18 cellular contexts compared by ENCODE assay signal in genomic region chr9:124394167-124394566, GRCh38. TPM values are rescaled to one million over a fixed set of nuclear protein-coding genes. Genes with fewer than 3 reads are reported as not detected.
A peak's percentile ranks its signal among the peaks of the same experiment; 100 is the strongest.
DNase-seq lines count a peak whose midpoint lies in the region; ATAC-seq, FAIRE-seq and TF ChIP-seq lines count a peak whose summit lies in the region.
"Had no signal": no experiment of that assay in that cellular context is flagged by ENCODE, and none has a peak within 500 bp of the region (broad histone marks: within the 10 kb centered on the region; RNA-seq: fewer than 3 reads in every experiment).

No MANE protein-coding gene starts in this region.

- ATAC-seq in A549 (no peak), GM18868 (IDR thresholded peaks at IDR 0.05; ENCODE audit: unreplicated experiment) (peak; percentile 54), K562 (no peak), HG03025 (IDR thresholded peaks at IDR 0.05; ENCODE audit: low FRiP score, unreplicated experiment) (no peak)

- no peaks in the 10 kb centered on the region for H3K9me1 ChIP-seq in K562 (ENCODE audit: control insufficient read depth, insufficient read depth, low read length)

- H3F3A ChIP-seq in PC-9 (ENCODE audit: insufficient read depth, low read depth): peaks cover 63% of the 10 kb centered on the region

- in situ Hi-C loops in K562 (cut with MboI): no loop called here

- peaks cover 57% of the 10 kb centered on the region for H3K4me1 ChIP-seq in A549
- H3K4me1 ChIP-seq in PC-9 (replicated peaks; ENCODE audit: insufficient read depth): peaks cover 73% of the 10 kb centered on the region
- H3K4me1 ChIP-seq in K562 (replicated peaks in 1 of 2; ENCODE audit: control insufficient read depth in 2 of 2, insufficient read depth in 2 of 2, low read length in 2 of 2): peaks cover 22 to 45% of the 10 kb centered on the region in 2 experiments; a peak in 4 of 5 replicates

- TF ChIP-seq POLR2A in A549 (IDR thresholded peaks at IDR 0.05; ENCODE audit: low read length): no peak
- no peak for TF ChIP-seq POLR2A in K562 (conservative IDR thresholded peaks at IDR 0.05)

- POLR2A ChIA-PET in A549 (lab: Yijun Ruan, JAX) (interaction anchor here (0.7 kb wide), 1 partner anchor 10 kb away, joined by 3 read pairs; no protein-coding TSS in a partner anchor), PC-9 (lab: Charles Lee; ENCODE audit: unreplicated experiment) (interaction anchor here (0.6 kb wide), 1 partner anchor 947 kb away, joined by 10 read pairs; no protein-coding TSS in a partner anchor), K562 (lab: Yijun Ruan, JAX) (interaction anchor here (0.8 to 1.8 kb wide), 4 partner anchors 9 to 161 kb away, joined by 3 to 5 read pairs (median 4); no protein-coding TSS in a partner anchor)

- H3K27ac ChIP-seq in A549 (peak overlapping the region in 1 of 2 experiments; percentile 84; a peak in 3 of 6 replicates), PC-9 (peak overlapping the region; percentile 97), K562 (ENCODE audit: extremely low read depth, low read depth, low read length) (0 out of 3 replicates have a peak overlapping the region, but pooled peaks have one; percentile 4)
- H3K27ac ChIP-seq: BLaER1 treated with 17β-estradiol and CSF1 and Interleukin-3, amounts not matched to agents 10 nM and 100 nM had no signal

- H3K79me2 ChIP-seq in PC-9 (ENCODE audit: low read depth): peaks cover 84% of the 10 kb centered on the region
- H3K79me2 ChIP-seq in K562 (ENCODE audit: control insufficient read depth, insufficient read depth, low read length): peaks cover 96% of the 10 kb centered on the region

- 64% methylated on average over 2 of the region's 2 CpGs for WGBS in A549 (ENCODE audit: missing lambda C conversion rate)
- 43% methylated on average over 2 of the region's 2 CpGs for WGBS in K562 (ENCODE audit: insufficient coverage, low coverage, missing lambda C conversion rate)

- H3K4me3 ChIP-seq in A549 (no peak overlapping the region), PC-9 (no peak overlapping the region), K562 (no peak overlapping the region)
- H3K4me3 ChIP-seq: adrenal gland; BLaER1 treated with 17β-estradiol and CSF1 and Interleukin-3, amounts not matched to agents 10 nM and 100 nM had no signal

- no TSS peak for BruUV-seq in PC-9 (replicated peaks; lab: Mats Ljungman, UMichigan)
- BruUV-seq in K562 (replicated peaks; lab: Mats Ljungman, UMichigan): no TSS peak

- no peaks in the 10 kb centered on the region for H3K9me2 ChIP-seq in PC-9 (ENCODE audit: insufficient read depth)

- DNase-seq in A549 (ENCODE audit: low read depth in 1 of 2, low spot score in 1 of 2): no peak
- DNase-seq in PC-9: no peak
- DNase-seq in K562 (ENCODE audit: extremely low read depth in 1 of 4, low spot score in 3 of 4): no peak
- DNase-seq in retina: no peak
- no peak for DNase-seq in GM10266 (ENCODE audit: extremely low spot score)
- no peak for DNase-seq in cerebellum (ENCODE audit: low spot score)
- DNase-seq: adrenal gland; MM.1S; SHP77; stimulated activated CD4-positive, alpha-beta T cell treated with anti-CD3 and anti-CD28 coated beads, Interleukin-4, amount 100 ng/mL, for 4 hours had no signal

- CTCF ChIA-PET in A549 (lab: Yijun Ruan, JAX) (interaction anchor here (1.0 to 32.7 kb wide), 12 partner anchors 9 to 851 kb away, joined by 3 to 429 read pairs (median 4); partner anchors contain the start of genes NR6A1 and PSMB7), PC-9 (lab: Charles Lee) (interaction anchor here (0.6 to 0.7 kb wide), 2 partner anchors 348 to 886 kb away, joined by 4 to 5 read pairs; no protein-coding TSS in a partner anchor), K562 (lab: Yijun Ruan, JAX; ENCODE audit: low intra/inter-chr PET ratio) (no interaction called here)

- TF ChIP-seq EP300 in A549 (IDR thresholded peaks at IDR 0.05) (no peak), K562 (IDR thresholded peaks at IDR 0.05; ENCODE audit: low read length) (no peak)

- peak overlapping the region; percentile 23; the same call in 2 of the 3 replicates for H3K4me2 ChIP-seq in A549
- H3K4me2 ChIP-seq in PC-9: peak overlapping the region; percentile 91
- 0 out of 2 replicates have a peak overlapping the region, but pooled peaks have one; percentile 1 for H3K4me2 ChIP-seq in K562 (ENCODE audit: insufficient read depth, low read length)

- TF ChIP-seq RAD21 in A549 (conservative IDR thresholded peaks at IDR 0.05 in 1 of 2, IDR thresholded peaks at IDR 0.05 in 1 of 2) (no peak), K562 (CRISPR knock-in tag; conservative IDR thresholded peaks at IDR 0.05 in 1 of 2, IDR thresholded peaks at IDR 0.05 in 1 of 2) (no peak)

- H3K9me3 ChIP-seq in A549 (no peaks in the 10 kb centered on the region), PC-9 (ENCODE audit: insufficient read depth, low read depth) (no peaks in the 10 kb centered on the region), K562 (replicated peaks; ENCODE audit: control insufficient read depth, insufficient read depth, low read depth, low read length) (no peaks in the 10 kb centered on the region)
- H3K9me3 ChIP-seq: adrenal gland; BLaER1 treated with 17β-estradiol and CSF1 and Interleukin-3, amounts not matched to agents 10 nM and 100 nM had no signal

- no peak for TF ChIP-seq CTCF in A549 (IDR thresholded peaks at IDR 0.05)
- no peak for TF ChIP-seq CTCF in PC-9 (conservative IDR thresholded peaks at IDR 0.05)
- TF ChIP-seq CTCF in K562 (IDR thresholded peaks at IDR 0.05 in 2 of 3, conservative IDR thresholded peaks at IDR 0.05 in 1 of 3; ENCODE audit: insufficient read depth in 2 of 3, low read depth in 1 of 3, low read length in 3 of 3): no peak
- no peak for TF ChIP-seq CTCF in GM10266 (IDR thresholded peaks at IDR 0.05; ENCODE audit: control insufficient read depth, insufficient read depth, low read depth, missing control alignments)

- H4K20me1 ChIP-seq in PC-9 (ENCODE audit: insufficient read depth) (peaks cover 19% of the 10 kb centered on the region), K562 (replicated peaks; ENCODE audit: control insufficient read depth, insufficient read depth, low read length) (peaks cover 35% of the 10 kb centered on the region; the same call in 1 of the 2 replicates)

- no peak overlapping the region for H2AFZ ChIP-seq in PC-9
- H2AFZ ChIP-seq in K562 (ENCODE audit: low read depth, low read length): no peak overlapping the region

- intact Hi-C loops in PC-9 (cut with micrococcal nuclease; ENCODE audit: unreplicated experiment): loop anchor here (5.0 to 10.0 kb wide), 4 partner anchors 99 to 467 kb away; partner anchors contain the start of genes NR6A1 and OLFML2A
- intact Hi-C loops in K562 (cut with micrococcal nuclease): loop anchor here (5.0 kb wide), 1 partner anchor 72 kb away; no protein-coding TSS in a partner anchor

- no peak overlapping the region for H3K9ac ChIP-seq in K562 (ENCODE audit: insufficient read depth in 1 of 2, low read depth in 2 of 2, low read length in 2 of 2)
- H3K9ac ChIP-seq: BLaER1 treated with 17β-estradiol and CSF1 and Interleukin-3, amounts not matched to agents 10 nM and 100 nM had no signal

- H3K27me3 ChIP-seq in PC-9 (ENCODE audit: insufficient read depth, low read depth) (no peaks in the 10 kb centered on the region), K562 (ENCODE audit: control insufficient read depth in 2 of 2, insufficient read depth in 2 of 2, low read length in 2 of 2) (no peaks in the 10 kb centered on the region)
- H3K27me3 ChIP-seq: adrenal gland; BLaER1 treated with 17β-estradiol and CSF1 and Interleukin-3, amounts not matched to agents 10 nM and 100 nM had no signal

- H3K36me3 ChIP-seq in PC-9 (ENCODE audit: low read depth) (peaks cover 2% of the 10 kb centered on the region; the same call in 1 of the 2 replicates), K562 (ENCODE audit: control insufficient read depth, insufficient read depth, low read length) (peaks cover 67% of the 10 kb centered on the region)

- FAIRE-seq in A549 (lab: Jason Lieb, UNC): no peak
- FAIRE-seq in K562 (lab: Jason Lieb, UNC): peak; percentile 40

RNA-seq across cellular contexts. Expression of gene PSMB7, which starts 21.1 kb away (rescaled TPM):
- polyA plus RNA-seq in A549 (2011; rRNA removed) (418 and 429 TPM in 2 replicates), A549 (2017; fragmentation: RNase III; extraction: RNeasy Plus Mini Kit Qiagen cat#74134 plus additional on column Dnase treatment) (312 to 345 TPM (median 332 TPM) in 3 replicates), K562 (2011; rRNA removed) (544 and 662 TPM in 2 replicates), K562 (2014; fragmentation: Illumina TruSeq; extraction: Trizol) (368 and 407 TPM in 2 replicates), K562 (2014; fragmentation: Nextera tagmentation; extraction: Ambion mirVana) (100 to 1,000 TPM; 940 to 978 TPM), K562 (2014; rRNA removed) (429 and 463 TPM in 2 replicates)
- 371 and 377 TPM in 2 replicates for polyA plus RNA-seq in A549 (2012; cell fraction: cytosol; rRNA removed)
- polyA plus RNA-seq in A549 (2012; cell fraction: nucleus; rRNA removed): 156 and 229 TPM in 2 replicates
- polyA minus RNA-seq in A549 (2011; rRNA and poly(A)+ RNA removed): 209 and 238 TPM in 2 replicates
- total RNA-seq in PC-9 (2021) (328 and 359 TPM in 2 replicates), K562 (2014; rRNA removed) (364 and 393 TPM in 2 replicates), K562 (2014; rRNA removed; fragmentation: Illumina TruSeq; extraction: Trizol) (404 and 414 TPM in 2 replicates), K562 (2015; rRNA removed; fragmentation: Illumina TruSeq; extraction: Trizol) (327 and 358 TPM in 2 replicates), K562 (2021) (321 and 326 TPM in 2 replicates), cerebellum (110 TPM)
- total RNA-seq in K562 (2011; cell fraction: chromatin; rRNA removed; ENCODE audit: low replicate concordance): 105 and 110 TPM in 2 replicates
- total RNA-seq in K562 (2011; cell fraction: nucleolus; rRNA removed): 103 and 112 TPM in 2 replicates
- total RNA-seq in K562 (2011; cell fraction: nucleoplasm; rRNA removed): 100 and 107 TPM in 2 replicates
- polyA plus RNA-seq in K562 (2011; cell fraction: cytosol; rRNA removed): 461 and 577 TPM in 2 replicates
- polyA plus RNA-seq in K562 (2011; cell fraction: nucleus; rRNA removed): 113 and 195 TPM in 2 replicates
- 238 and 428 TPM in 2 replicates for polyA plus RNA-seq in K562 (2012)
- 408 and 504 TPM in 2 replicates for polyA minus RNA-seq in K562 (2011; rRNA and poly(A)+ RNA removed)
- 113 and 154 TPM in 2 replicates for polyA minus RNA-seq in K562 (2011; cell fraction: cytosol; rRNA and poly(A)+ RNA removed)
- 48.2 and 82.0 TPM in 2 replicates for polyA minus RNA-seq in K562 (2011; cell fraction: nucleus; rRNA and poly(A)+ RNA removed)

RNA-seq across cellular contexts. Expression of gene ADGRD2, which starts 56.1 kb away (rescaled TPM):
- not detected in 2 replicates for polyA plus RNA-seq in A549 (2011; rRNA removed)
- not detected in 2 replicates for polyA plus RNA-seq in A549 (2012; cell fraction: cytosol; rRNA removed)
- polyA plus RNA-seq in A549 (2012; cell fraction: nucleus; rRNA removed): not detected in 2 replicates
- not detected in 3 replicates for polyA plus RNA-seq in A549 (2017; fragmentation: RNase III; extraction: RNeasy Plus Mini Kit Qiagen cat#74134 plus additional on column Dnase treatment)
- not detected in 2 replicates for polyA minus RNA-seq in A549 (2011; rRNA and poly(A)+ RNA removed)
- not detected in 2 replicates for total RNA-seq in PC-9 (2021)
- total RNA-seq in K562 (2011; cell fraction: chromatin; rRNA removed; ENCODE audit: low replicate concordance): not detected in 2 replicates
- total RNA-seq in K562 (2011; cell fraction: nucleolus; rRNA removed): 0.17 TPM in 1 of 2 replicates, not detected in the other
- not detected in 2 replicates for total RNA-seq in K562 (2011; cell fraction: nucleoplasm; rRNA removed)
- total RNA-seq in K562 (2014; rRNA removed): not detected in 2 replicates
- not detected in 2 replicates for total RNA-seq in K562 (2014; rRNA removed; fragmentation: Illumina TruSeq; extraction: Trizol)
- not detected in 2 replicates for total RNA-seq in K562 (2015; rRNA removed; fragmentation: Illumina TruSeq; extraction: Trizol)
- total RNA-seq in K562 (2021): not detected in 2 replicates
- not detected in 2 replicates for polyA plus RNA-seq in K562 (2011; rRNA removed)
- not detected in 2 replicates for polyA plus RNA-seq in K562 (2011; cell fraction: cytosol; rRNA removed)
- 0.28 TPM in 1 of 2 replicates, not detected in the other for polyA plus RNA-seq in K562 (2011; cell fraction: nucleus; rRNA removed)
- not detected in 2 replicates for polyA plus RNA-seq in K562 (2012)
- not detected in 2 replicates for polyA plus RNA-seq in K562 (2014; fragmentation: Illumina TruSeq; extraction: Trizol)
- not detected for polyA plus RNA-seq in K562 (2014; fragmentation: Nextera tagmentation; extraction: Ambion mirVana)
- polyA plus RNA-seq in K562 (2014; rRNA removed): not detected in 2 replicates
- not detected in 2 replicates for polyA minus RNA-seq in K562 (2011; rRNA and poly(A)+ RNA removed)
- polyA minus RNA-seq in K562 (2011; cell fraction: cytosol; rRNA and poly(A)+ RNA removed): not detected in 2 replicates
- polyA minus RNA-seq in K562 (2011; cell fraction: nucleus; rRNA and poly(A)+ RNA removed): not detected in 2 replicates
- total RNA-seq in cerebellum: 1.5 TPM
- total RNA-seq: fibroblast of villous mesenchyme, G401, NCI-H460, renal cortical epithelial cell, subcutaneous adipose tissue had no signal

Comparison
In these comparisons a context has a peak if more than half of its experiments do, and no peak if none do; other contexts are left out.
1. H3K4me2 ChIP-seq: peak in every context shown above with its lines; median percentile 91 in PC-9; 23 in A549; 1 in K562.